19 cellular contexts compared by ENCODE assay signal in genomic region chr15:41876007-41876406, GRCh38. TPM values are rescaled to one million over a fixed set of nuclear protein-coding genes. Genes with fewer than 3 reads are reported as not detected.
DNase-seq lines count a peak whose midpoint lies in the region; ATAC-seq and TF ChIP-seq lines count a peak whose summit lies in the region.
"Had no signal": no experiment of that assay in that cellular context is flagged by ENCODE, and none has a peak within 500 bp of the region (broad histone marks: within the 10 kb centered on the region; RNA-seq: fewer than 3 reads in every experiment).

No MANE protein-coding gene starts in this region.

- H3K4me3 Mint-ChIP-seq in stimulated activated naive B cell treated with anti-CD40 and anti-IgM and Interleukin-4, amounts not matched to agents 10 μg/mL and 1 μg/mL and 100 μg/mL, for 72 hours: no peak overlapping the region
- H3K4me3 Mint-ChIP-seq in HFFc6: no peak overlapping the region

- DNase-seq in NCI-H2196 (lab: John Stamatoyannopoulos, UW; ENCODE audit: unreplicated experiment) (peak; percentile 3), NCI-H2196 treated with DMSO at 0.1 percent for 48 hours (lab: John Stamatoyannopoulos, UW; ENCODE audit: unreplicated experiment) (no peak), germinal center (ENCODE audit: low spot score) (peak; percentile 45), HFFc6 (no peak), NCI-H69 (lab: John Stamatoyannopoulos, UW) (no peak)
- DNase-seq in Jurkat, Clone E6-1 (ENCODE audit: low read depth, low spot score): peak; percentile 45
- no peak for DNase-seq in stimulated activated naive B cell treated with anti-CD40 and anti-IgM and Interleukin-4, amounts not matched to agents 10 μg/mL and 1 μg/mL and 100 μg/mL, for 72 hours
- DNase-seq in activated CD4-positive, alpha-beta T cell treated with anti-CD3 and anti-CD28 coated beads for 1 hour: no peak
- DNase-seq: 8988T; DMS53; H7; Kasumi-1; NCI-H1436; NCI-H187 treated with DMSO at 0.1 percent for 48 hours; NCI-H226; NK-92 treated with Interleukin-12 subunit alpha and Interleukin-12 subunit beta, amount 100 ng/mL, for 24 hours; SIG-M5 had no signal

- H3K4me1 Mint-ChIP-seq in stimulated activated naive B cell treated with anti-CD40 and anti-IgM and Interleukin-4, amounts not matched to agents 10 μg/mL and 1 μg/mL and 100 μg/mL, for 72 hours: peaks cover 10 to 13% of the 10 kb centered on the region in 2 donors
- H3K4me1 Mint-ChIP-seq in HFFc6 (ENCODE audit: low read depth): peaks cover 4% of the 10 kb centered on the region

- no peak overlapping the region for H3K27ac Mint-ChIP-seq in stimulated activated naive B cell treated with anti-CD40 and anti-IgM and Interleukin-4, amounts not matched to agents 10 μg/mL and 1 μg/mL and 100 μg/mL, for 72 hours
- no peak overlapping the region for H3K27ac Mint-ChIP-seq in HFFc6

- H3K9me3 Mint-ChIP-seq in stimulated activated naive B cell treated with anti-CD40 and anti-IgM and Interleukin-4, amounts not matched to agents 10 μg/mL and 1 μg/mL and 100 μg/mL, for 72 hours: no peaks in the 10 kb centered on the region
- H3K9me3 Mint-ChIP-seq in HFFc6: no peaks in the 10 kb centered on the region

- H3K4me3 ChIP-seq in Jurkat, Clone E6-1 (ENCODE audit: low read length): no peak overlapping the region
- H3K4me3 ChIP-seq: GM12878 had no signal

- peaks cover 28 to 29% of the 10 kb centered on the region in 2 donors for H3K27me3 Mint-ChIP-seq in stimulated activated naive B cell treated with anti-CD40 and anti-IgM and Interleukin-4, amounts not matched to agents 10 μg/mL and 1 μg/mL and 100 μg/mL, for 72 hours
- H3K27me3 Mint-ChIP-seq in HFFc6 (ENCODE audit: insufficient read depth): peaks cover 17% of the 10 kb centered on the region

- ATAC-seq in stimulated activated naive B cell treated with anti-CD40 and anti-IgM and Interleukin-4, amounts not matched to agents 10 μg/mL and 1 μg/mL and 100 μg/mL, for 72 hours (replicated peaks): peak; percentile 21 to 56
- ATAC-seq: GM12878, Panc1 had no signal

- TF ChIP-seq CTCF in HFFc6 (IDR thresholded peaks at IDR 0.05): no peak

- H3K36me3 Mint-ChIP-seq in stimulated activated naive B cell treated with anti-CD40 and anti-IgM and Interleukin-4, amounts not matched to agents 10 μg/mL and 1 μg/mL and 100 μg/mL, for 72 hours: no peaks in the 10 kb centered on the region
- no peaks in the 10 kb centered on the region for H3K36me3 Mint-ChIP-seq in HFFc6 (ENCODE audit: low read depth)

RNA-seq across cellular contexts. Expression of gene SPTBN5, which starts 17.8 kb away (rescaled TPM):
- not detected for polyA plus RNA-seq in Jurkat, Clone E6-1 (2012; ENCODE audit: insufficient read depth, insufficient read length)
- under 1 TPM; 0.16 to 0.34 (median 0.24) TPM for total RNA-seq in HFFc6 (2021; fragmentation: NEBNext Ultra II Directional; extraction: Animal tissue kit (Norgen Biotek cat#: 25700))

RNA-seq across cellular contexts. Expression of gene PLA2G4B, which starts 37.4 kb away (rescaled TPM):
- 3.9 TPM for polyA plus RNA-seq in Jurkat, Clone E6-1 (2012; ENCODE audit: insufficient read depth, insufficient read length)
- 1 to 10 TPM; 1.6 to 3.0 (median 2.7) TPM for total RNA-seq in HFFc6 (2021; fragmentation: NEBNext Ultra II Directional; extraction: Animal tissue kit (Norgen Biotek cat#: 25700))

RNA-seq across cellular contexts. Expression of gene JMJD7, which starts 48.1 kb away (rescaled TPM):
- 11.4 TPM for polyA plus RNA-seq in Jurkat, Clone E6-1 (2012; ENCODE audit: insufficient read depth, insufficient read length)
- 10 to 100 TPM in 1 of 6 experiments, 1 to 10 TPM in 5; 4.9 to 11.0 (median 8.2) TPM for total RNA-seq in HFFc6 (2021; fragmentation: NEBNext Ultra II Directional; extraction: Animal tissue kit (Norgen Biotek cat#: 25700))

Comparison
In these comparisons a context has a peak if more than half of its experiments do, and no peak if none do; other contexts are left out.
1. DNase-seq: peak in NCI-H2196 (single experiment), Jurkat, Clone E6-1 (single experiment) and germinal center (single experiment); none in NCI-H2196 treated with DMSO at 0.1 percent for 48 hours (single experiment), stimulated activated naive B cell treated with anti-CD40 and anti-IgM and Interleukin-4, amounts not matched to agents 10 μg/mL and 1 μg/mL and 100 μg/mL, for 72 hours (single experiment), HFFc6 (single experiment), NCI-H69 (single experiment) and activated CD4-positive, alpha-beta T cell treated with anti-CD3 and anti-CD28 coated beads for 1 hour (single experiment).